1 cellular context compared by ENCODE assay signal in the genomic region with DNA sequence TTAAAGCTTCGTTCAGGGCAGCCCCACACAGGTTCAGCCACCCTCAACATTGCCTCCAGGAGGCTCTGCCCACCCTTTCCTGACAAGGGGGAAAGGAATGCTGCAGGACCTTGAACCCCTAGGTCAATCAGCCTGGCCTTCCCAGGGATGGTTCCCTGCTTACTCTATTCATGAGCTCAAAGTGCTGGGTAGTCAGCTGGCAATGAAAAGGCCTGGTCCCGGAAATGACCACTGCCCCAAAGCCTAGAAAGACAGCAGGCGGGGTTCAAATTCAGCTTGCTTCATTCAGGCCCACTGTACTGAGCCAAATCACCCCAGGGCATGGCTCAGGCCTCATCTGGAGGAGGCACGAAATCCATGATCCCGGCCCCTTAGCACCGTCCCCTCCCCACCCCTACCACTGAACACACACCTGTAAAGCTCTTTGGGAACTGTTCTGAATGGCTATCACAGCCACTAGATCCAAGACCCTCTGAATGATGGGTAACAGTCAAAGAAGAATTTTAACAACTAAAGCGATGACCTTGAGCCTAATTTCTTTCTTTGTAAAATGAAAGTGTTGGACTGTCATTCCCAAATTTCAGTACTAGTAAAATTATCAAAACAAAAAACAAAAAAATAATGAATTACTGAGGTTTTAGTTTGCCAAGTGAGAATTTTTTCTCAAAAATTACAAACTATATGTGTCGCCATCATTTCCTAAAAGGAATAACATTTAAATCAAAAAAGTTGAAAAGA.
A peak's percentile ranks its signal among the peaks of the same experiment; 100 is the strongest.
TF ChIP-seq lines count a peak whose summit lies in the region.

No MANE protein-coding gene starts in this region.

TF ChIP-seq in HepG2, 621 proteins besides CTCF, POLR2A, EP300 and RAD21 (continued from another document and continues in another):
- TF ChIP-seq, protein P1, sequence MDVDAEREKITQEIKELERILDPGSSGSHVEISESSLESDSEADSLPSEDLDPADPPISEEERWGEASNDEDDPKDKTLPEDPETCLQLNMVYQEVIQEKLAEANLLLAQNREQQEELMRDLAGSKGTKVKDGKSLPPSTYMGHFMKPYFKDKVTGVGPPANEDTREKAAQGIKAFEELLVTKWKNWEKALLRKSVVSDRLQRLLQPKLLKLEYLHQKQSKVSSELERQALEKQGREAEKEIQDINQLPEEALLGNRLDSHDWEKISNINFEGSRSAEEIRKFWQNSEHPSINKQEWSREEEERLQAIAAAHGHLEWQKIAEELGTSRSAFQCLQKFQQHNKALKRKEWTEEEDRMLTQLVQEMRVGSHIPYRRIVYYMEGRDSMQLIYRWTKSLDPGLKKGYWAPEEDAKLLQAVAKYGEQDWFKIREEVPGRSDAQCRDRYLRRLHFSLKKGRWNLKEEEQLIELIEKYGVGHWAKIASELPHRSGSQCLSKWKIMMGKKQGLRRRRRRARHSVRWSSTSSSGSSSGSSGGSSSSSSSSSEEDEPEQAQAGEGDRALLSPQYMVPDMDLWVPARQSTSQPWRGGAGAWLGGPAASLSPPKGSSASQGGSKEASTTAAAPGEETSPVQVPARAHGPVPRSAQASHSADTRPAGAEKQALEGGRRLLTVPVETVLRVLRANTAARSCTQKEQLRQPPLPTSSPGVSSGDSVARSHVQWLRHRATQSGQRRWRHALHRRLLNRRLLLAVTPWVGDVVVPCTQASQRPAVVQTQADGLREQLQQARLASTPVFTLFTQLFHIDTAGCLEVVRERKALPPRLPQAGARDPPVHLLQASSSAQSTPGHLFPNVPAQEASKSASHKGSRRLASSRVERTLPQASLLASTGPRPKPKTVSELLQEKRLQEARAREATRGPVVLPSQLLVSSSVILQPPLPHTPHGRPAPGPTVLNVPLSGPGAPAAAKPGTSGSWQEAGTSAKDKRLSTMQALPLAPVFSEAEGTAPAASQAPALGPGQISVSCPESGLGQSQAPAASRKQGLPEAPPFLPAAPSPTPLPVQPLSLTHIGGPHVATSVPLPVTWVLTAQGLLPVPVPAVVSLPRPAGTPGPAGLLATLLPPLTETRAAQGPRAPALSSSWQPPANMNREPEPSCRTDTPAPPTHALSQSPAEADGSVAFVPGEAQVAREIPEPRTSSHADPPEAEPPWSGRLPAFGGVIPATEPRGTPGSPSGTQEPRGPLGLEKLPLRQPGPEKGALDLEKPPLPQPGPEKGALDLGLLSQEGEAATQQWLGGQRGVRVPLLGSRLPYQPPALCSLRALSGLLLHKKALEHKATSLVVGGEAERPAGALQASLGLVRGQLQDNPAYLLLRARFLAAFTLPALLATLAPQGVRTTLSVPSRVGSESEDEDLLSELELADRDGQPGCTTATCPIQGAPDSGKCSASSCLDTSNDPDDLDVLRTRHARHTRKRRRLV (CRISPR knock-in tag; IDR thresholded peaks at IDR 0.05): no peak
- TF ChIP-seq CREM (IDR thresholded peaks at IDR 0.05) (peak; percentile 68), CREM (CRISPR knock-in tag; IDR thresholded peaks at IDR 0.05) (no peak), TMF1 (CRISPR knock-in tag; IDR thresholded peaks at IDR 0.05; ENCODE audit: low read depth) (no peak), SAP130 (CRISPR knock-in tag; IDR thresholded peaks at IDR 0.05; ENCODE audit: low read depth) (peak; percentile 98), CENPT (CRISPR knock-in tag; IDR thresholded peaks at IDR 0.05; ENCODE audit: low read depth) (no peak), ZSCAN30 (CRISPR knock-in tag; IDR thresholded peaks at IDR 0.05) (0 out of 2 replicates have a peak, but pooled peaks have one; percentile 71), FOXA1 (IDR thresholded peaks at IDR 0.05) (no peak), FOXA1 (CRISPR knock-in tag; IDR thresholded peaks at IDR 0.05) (peak; percentile 75), CBX5 (CRISPR knock-in tag; IDR thresholded peaks at IDR 0.05; ENCODE audit: borderline replicate concordance) (peak; percentile 57; the same call in 1 of the 2 replicates), MTF1 (CRISPR knock-in tag; IDR thresholded peaks at IDR 0.05) (no peak), HOXD1 (CRISPR knock-in tag; IDR thresholded peaks at IDR 0.05) (no peak), AGO2 (optimal IDR thresholded peaks at IDR 0.05; ENCODE audit: low read depth, low read length) (no peak), TEAD3 (CRISPR knock-in tag; optimal IDR thresholded peaks at IDR 0.05; ENCODE audit: borderline replicate concordance) (peak; percentile 97), ZNF33A (CRISPR knock-in tag; IDR thresholded peaks at IDR 0.05; ENCODE audit: borderline replicate concordance) (peak; percentile 82; the same call in 1 of the 2 replicates), ZNF224 (CRISPR knock-in tag; IDR thresholded peaks at IDR 0.05) (no peak)
- TF ChIP-seq, protein P2, sequence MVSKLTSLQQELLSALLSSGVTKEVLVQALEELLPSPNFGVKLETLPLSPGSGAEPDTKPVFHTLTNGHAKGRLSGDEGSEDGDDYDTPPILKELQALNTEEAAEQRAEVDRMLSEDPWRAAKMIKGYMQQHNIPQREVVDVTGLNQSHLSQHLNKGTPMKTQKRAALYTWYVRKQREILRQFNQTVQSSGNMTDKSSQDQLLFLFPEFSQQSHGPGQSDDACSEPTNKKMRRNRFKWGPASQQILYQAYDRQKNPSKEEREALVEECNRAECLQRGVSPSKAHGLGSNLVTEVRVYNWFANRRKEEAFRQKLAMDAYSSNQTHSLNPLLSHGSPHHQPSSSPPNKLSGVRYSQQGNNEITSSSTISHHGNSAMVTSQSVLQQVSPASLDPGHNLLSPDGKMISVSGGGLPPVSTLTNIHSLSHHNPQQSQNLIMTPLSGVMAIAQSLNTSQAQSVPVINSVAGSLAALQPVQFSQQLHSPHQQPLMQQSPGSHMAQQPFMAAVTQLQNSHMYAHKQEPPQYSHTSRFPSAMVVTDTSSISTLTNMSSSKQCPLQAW (CRISPR knock-in tag; IDR thresholded peaks at IDR 0.05): peak; percentile 83; the same call in 1 of the 2 replicates
- TF ChIP-seq, protein P3, sequence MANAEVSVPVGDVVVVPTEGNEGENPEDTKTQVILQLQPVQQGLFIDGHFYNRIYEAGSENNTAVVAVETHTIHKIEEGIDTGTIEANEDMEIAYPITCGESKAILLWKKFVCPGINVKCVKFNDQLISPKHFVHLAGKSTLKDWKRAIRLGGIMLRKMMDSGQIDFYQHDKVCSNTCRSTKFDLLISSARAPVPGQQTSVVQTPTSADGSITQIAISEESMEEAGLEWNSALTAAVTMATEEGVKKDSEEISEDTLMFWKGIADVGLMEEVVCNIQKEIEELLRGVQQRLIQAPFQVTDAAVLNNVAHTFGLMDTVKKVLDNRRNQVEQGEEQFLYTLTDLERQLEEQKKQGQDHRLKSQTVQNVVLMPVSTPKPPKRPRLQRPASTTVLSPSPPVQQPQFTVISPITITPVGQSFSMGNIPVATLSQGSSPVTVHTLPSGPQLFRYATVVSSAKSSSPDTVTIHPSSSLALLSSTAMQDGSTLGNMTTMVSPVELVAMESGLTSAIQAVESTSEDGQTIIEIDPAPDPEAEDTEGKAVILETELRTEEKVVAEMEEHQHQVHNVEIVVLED (CRISPR knock-in tag; IDR thresholded peaks at IDR 0.05; ENCODE audit: borderline replicate concordance): no peak; the same call in 1 of the 2 replicates
- TF ChIP-seq, protein P4, sequence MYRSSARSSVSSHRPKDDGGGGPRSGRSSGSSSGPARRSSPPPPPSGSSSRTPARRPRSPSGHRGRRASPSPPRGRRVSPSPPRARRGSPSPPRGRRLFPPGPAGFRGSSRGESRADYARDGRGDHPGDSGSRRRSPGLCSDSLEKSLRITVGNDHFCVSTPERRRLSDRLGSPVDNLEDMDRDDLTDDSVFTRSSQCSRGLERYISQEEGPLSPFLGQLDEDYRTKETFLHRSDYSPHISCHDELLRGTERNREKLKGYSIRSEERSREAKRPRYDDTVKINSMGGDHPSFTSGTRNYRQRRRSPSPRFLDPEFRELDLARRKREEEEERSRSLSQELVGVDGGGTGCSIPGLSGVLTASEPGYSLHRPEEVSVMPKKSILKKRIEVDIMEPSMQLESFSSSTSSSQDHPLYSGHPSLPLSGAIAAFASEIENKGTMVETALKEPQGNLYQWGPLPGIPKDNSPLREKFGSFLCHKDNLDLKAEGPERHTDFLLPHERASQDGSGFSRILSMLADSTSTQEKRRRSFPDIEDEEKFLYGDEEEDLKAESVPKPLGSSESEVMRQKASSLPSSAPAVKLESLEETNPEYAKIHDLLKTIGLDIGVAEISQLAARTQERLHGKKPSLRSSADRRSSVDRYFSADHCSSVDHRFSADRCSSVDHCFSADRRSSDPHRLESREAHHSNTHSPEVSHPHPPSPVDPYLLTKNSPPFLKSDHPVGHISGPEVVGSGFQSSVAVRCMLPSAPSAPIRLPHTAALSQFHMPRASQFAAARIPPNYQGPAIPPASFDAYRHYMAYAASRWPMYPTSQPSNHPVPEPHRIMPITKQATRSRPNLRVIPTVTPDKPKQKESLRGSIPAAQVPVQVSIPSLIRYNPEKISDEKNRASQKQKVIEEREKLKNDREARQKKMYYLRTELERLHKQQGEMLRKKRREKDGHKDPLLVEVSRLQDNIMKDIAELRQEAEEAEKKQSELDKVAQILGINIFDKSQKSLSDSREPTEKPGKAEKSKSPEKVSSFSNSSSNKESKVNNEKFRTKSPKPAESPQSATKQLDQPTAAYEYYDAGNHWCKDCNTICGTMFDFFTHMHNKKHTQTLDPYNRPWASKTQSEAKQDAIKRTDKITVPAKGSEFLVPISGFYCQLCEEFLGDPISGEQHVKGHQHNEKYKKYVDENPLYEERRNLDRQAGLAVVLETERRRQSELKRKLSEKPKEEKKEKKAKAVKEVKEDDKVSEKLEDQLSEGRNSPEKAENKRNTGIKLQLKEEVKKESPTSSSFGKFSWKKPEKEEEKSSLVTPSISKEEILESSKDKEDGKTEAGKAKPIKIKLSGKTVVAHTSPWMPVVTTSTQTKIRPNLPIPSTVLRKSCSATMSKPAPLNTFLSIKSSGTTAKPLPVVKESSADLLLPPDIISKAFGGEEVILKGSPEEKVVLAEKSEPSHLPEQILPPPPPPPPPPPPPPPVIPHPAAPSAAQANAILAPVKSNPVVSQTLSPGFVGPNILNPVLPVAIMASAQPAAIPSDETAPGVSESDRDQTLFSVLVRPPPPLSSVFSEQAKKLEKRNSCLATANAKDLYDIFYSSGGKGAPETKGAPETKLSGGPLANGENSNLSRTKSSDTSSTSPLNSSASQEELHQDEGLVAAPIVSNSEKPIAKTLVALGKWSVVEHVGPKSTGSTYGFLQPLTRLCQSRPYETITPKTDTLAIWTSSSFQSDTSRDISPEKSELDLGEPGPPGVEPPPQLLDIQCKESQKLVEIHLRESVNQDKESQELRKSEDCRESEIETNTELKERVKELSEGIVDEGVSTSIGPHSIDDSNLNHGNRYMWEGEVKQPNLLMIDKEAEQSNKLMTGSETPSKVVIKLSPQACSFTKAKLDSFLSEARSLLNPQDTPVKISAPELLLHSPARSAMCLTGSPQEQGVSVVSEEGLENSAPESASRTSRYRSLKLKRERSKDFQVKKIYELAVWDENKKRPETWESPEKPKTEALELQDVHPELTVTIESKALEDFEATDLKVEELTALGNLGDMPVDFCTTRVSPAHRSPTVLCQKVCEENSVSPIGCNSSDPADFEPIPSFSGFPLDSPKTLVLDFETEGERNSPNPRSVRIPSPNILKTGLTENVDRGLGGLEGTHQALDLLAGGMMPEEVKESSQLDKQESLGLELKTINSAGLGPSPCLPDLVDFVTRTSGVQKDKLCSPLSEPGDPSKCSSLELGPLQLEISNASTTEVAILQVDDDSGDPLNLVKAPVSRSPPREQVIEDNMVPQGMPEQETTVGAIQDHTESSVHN (CRISPR knock-in tag; IDR thresholded peaks at IDR 0.05): no peak
- TF ChIP-seq, protein P5, sequence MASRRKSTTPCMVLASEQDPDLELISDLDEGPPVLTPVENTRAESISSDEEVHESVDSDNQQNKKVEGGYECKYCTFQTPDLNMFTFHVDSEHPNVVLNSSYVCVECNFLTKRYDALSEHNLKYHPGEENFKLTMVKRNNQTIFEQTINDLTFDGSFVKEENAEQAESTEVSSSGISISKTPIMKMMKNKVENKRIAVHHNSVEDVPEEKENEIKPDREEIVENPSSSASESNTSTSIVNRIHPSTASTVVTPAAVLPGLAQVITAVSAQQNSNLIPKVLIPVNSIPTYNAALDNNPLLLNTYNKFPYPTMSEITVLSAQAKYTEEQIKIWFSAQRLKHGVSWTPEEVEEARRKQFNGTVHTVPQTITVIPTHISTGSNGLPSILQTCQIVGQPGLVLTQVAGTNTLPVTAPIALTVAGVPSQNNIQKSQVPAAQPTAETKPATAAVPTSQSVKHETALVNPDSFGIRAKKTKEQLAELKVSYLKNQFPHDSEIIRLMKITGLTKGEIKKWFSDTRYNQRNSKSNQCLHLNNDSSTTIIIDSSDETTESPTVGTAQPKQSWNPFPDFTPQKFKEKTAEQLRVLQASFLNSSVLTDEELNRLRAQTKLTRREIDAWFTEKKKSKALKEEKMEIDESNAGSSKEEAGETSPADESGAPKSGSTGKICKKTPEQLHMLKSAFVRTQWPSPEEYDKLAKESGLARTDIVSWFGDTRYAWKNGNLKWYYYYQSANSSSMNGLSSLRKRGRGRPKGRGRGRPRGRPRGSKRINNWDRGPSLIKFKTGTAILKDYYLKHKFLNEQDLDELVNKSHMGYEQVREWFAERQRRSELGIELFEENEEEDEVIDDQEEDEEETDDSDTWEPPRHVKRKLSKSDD (CRISPR knock-in tag; IDR thresholded peaks at IDR 0.05; ENCODE audit: low read depth): no peak
- TF ChIP-seq, protein P6, sequence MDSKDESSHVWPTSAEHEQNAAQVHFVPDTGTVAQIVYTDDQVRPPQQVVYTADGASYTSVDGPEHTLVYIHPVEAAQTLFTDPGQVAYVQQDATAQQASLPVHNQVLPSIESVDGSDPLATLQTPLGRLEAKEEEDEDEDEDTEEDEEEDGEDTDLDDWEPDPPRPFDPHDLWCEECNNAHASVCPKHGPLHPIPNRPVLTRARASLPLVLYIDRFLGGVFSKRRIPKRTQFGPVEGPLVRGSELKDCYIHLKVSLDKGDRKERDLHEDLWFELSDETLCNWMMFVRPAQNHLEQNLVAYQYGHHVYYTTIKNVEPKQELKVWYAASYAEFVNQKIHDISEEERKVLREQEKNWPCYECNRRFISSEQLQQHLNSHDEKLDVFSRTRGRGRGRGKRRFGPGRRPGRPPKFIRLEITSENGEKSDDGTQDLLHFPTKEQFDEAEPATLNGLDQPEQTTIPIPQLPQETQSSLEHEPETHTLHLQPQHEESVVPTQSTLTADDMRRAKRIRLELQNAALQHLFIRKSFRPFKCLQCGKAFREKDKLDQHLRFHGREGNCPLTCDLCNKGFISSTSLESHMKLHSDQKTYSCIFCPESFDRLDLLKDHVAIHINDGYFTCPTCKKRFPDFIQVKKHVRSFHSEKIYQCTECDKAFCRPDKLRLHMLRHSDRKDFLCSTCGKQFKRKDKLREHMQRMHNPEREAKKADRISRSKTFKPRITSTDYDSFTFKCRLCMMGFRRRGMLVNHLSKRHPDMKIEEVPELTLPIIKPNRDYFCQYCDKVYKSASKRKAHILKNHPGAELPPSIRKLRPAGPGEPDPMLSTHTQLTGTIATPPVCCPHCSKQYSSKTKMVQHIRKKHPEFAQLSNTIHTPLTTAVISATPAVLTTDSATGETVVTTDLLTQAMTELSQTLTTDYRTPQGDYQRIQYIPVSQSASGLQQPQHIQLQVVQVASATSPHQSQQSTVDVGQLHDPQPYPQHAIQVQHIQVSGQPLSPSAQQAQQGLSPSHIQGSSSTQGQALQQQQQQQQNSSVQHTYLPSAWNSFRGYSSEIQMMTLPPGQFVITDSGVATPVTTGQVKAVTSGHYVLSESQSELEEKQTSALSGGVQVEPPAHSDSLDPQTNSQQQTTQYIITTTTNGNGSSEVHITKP (CRISPR knock-in tag; IDR thresholded peaks at IDR 0.05; ENCODE audit: low read depth): peak; percentile 81; the same call in 1 of the 2 replicates
